8 cellular contexts compared by ENCODE assay signal in the genomic region with DNA sequence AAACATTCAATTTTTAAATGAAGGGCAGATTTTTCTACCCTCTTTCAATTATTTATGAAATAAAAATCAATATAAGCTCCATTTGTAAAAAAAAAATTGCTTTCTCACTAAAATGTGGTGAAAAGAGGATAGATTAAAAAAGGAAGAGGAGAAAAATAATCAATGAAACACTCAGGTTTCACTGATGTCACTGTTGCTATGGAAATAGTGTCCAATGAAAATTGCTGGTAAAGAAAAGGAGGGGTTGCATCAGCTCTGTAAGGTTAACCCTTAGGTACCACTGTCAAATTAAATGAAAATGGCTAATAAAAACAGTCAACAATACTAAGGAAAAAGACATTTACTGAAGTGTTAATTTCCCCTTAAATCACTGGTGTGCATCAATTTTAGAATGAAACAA.
A peak's percentile ranks its signal among the peaks of the same experiment; 100 is the strongest.
DNase-seq lines count a peak whose midpoint lies in the region; ATAC-seq, FAIRE-seq and TF ChIP-seq lines count a peak whose summit lies in the region.

No MANE protein-coding gene starts in this region.

- H3K79me2 ChIP-seq in fibroblast of lung (ENCODE audit: control insufficient read depth, insufficient read depth, low read length): no peaks in the 10 kb centered on the region

- H3K27ac ChIP-seq in RWPE2 (ENCODE audit: poor library complexity, severe bottlenecking) (no peak overlapping the region), fibroblast of lung (ENCODE audit: insufficient read depth, low read length) (no peak overlapping the region)

- H3K4me1 Mint-ChIP-seq in nephron progenitor cell: peaks cover 36% of the 10 kb centered on the region

- H3K9me3 ChIP-seq in RWPE2 (ENCODE audit: severe bottlenecking) (no peaks in the 10 kb centered on the region), fibroblast of lung (ENCODE audit: control insufficient read depth, insufficient read depth, low read depth, low read length) (no peaks in the 10 kb centered on the region)

- H3K4me1 ChIP-seq in RWPE2 (ENCODE audit: insufficient read depth, poor library complexity, severe bottlenecking) (peaks cover 7% of the 10 kb centered on the region), fibroblast of lung (ENCODE audit: control insufficient read depth, extremely low read depth, insufficient read depth, low read length) (peaks cover 4% of the 10 kb centered on the region)

- H4K20me1 ChIP-seq in fibroblast of lung (ENCODE audit: control insufficient read depth, extremely low read depth, insufficient read depth, low read length): no peaks in the 10 kb centered on the region

- peak overlapping the region; percentile 78 for H3K4me3 Mint-ChIP-seq in nephron progenitor cell

- peak; percentile 65 for DNase-seq in EH (ENCODE audit: low read depth)
- DNase-seq in HTR-8/SVneo (ENCODE audit: insufficient read length, low spot score): peak; percentile 20
- DNase-seq in RWPE2 (ENCODE audit: low spot score): no peak
- peak; percentile 61 to 86 for DNase-seq in fibroblast of lung (ENCODE audit: low read depth in 2 of 2)
- DNase-seq in nephron progenitor cell: no peak

- peak; percentile 74 for ATAC-seq in RWPE2 (ENCODE audit: low read depth)
- no peak for ATAC-seq in GM19463 (IDR thresholded peaks at IDR 0.05; ENCODE audit: unreplicated experiment)
- no peak for ATAC-seq in GM18861 (IDR thresholded peaks at IDR 0.05; ENCODE audit: unreplicated experiment)
- ATAC-seq in HG03469 (IDR thresholded peaks at IDR 0.05; ENCODE audit: unreplicated experiment): no peak

- no peak overlapping the region for H2AFZ ChIP-seq in fibroblast of lung (ENCODE audit: low read length)

- H3K27ac Mint-ChIP-seq in nephron progenitor cell: no peak overlapping the region

- H3K27me3 ChIP-seq in RWPE2 (ENCODE audit: insufficient read depth, poor library complexity, severe bottlenecking) (no peaks in the 10 kb centered on the region), fibroblast of lung (ENCODE audit: control insufficient read depth, insufficient read depth, low read length) (no peaks in the 10 kb centered on the region)

- H3K9ac ChIP-seq in fibroblast of lung (ENCODE audit: insufficient read depth, low read length): no peak overlapping the region

- no peak for TF ChIP-seq CTCF in RWPE2 (IDR thresholded peaks at IDR 0.05; ENCODE audit: poor library complexity, severe bottlenecking)
- no peak for TF ChIP-seq CTCF in fibroblast of lung (conservative IDR thresholded peaks at IDR 0.05 in 1 of 2, IDR thresholded peaks at IDR 0.05 in 1 of 2; ENCODE audit: low read depth in 1 of 2, low read length in 2 of 2)
- no peak for TF ChIP-seq CTCF in nephron progenitor cell (IDR thresholded peaks at IDR 0.05)

- no peaks in the 10 kb centered on the region for H3K9me3 Mint-ChIP-seq in nephron progenitor cell

- H3K4me3 ChIP-seq in RWPE2 (ENCODE audit: severe bottlenecking) (no peak overlapping the region), fibroblast of lung (replicated peaks in 1 of 4; ENCODE audit: control extremely low read depth in 1 of 4, insufficient read depth in 1 of 4, low read depth in 3 of 4, low read length in 4 of 4) (peak overlapping the region in 2 of 4 experiments; percentile 34 to 80)

- no peaks in the 10 kb centered on the region for H3K27me3 Mint-ChIP-seq in nephron progenitor cell (ENCODE audit: low read depth, poor library complexity)

- no peak for FAIRE-seq in HTR-8/SVneo (lab: Jason Lieb, UNC)

- peaks cover 19% of the 10 kb centered on the region for H3K36me3 ChIP-seq in RWPE2 (ENCODE audit: low read depth)
- no peaks in the 10 kb centered on the region for H3K36me3 ChIP-seq in fibroblast of lung (ENCODE audit: control insufficient read depth, insufficient read depth, low read length)

- peak overlapping the region; percentile 75 for H3K4me2 ChIP-seq in fibroblast of lung (ENCODE audit: extremely low read depth, insufficient read depth, low read length)

- peaks cover 5% of the 10 kb centered on the region for H3K36me3 Mint-ChIP-seq in nephron progenitor cell (ENCODE audit: low read depth)

Comparison
In these comparisons a context has a peak if more than half of its experiments do, and no peak if none do; other contexts are left out.
1. DNase-seq: peak in EH (single experiment), HTR-8/SVneo (single experiment) and fibroblast of lung (2 of 2); none in RWPE2 (single experiment) and nephron progenitor cell (single experiment).